16 cellular contexts compared by ENCODE assay signal in genomic region chr3:113625724-113626348, GRCh38.
A peak's percentile ranks its signal among the peaks of the same experiment; 100 is the strongest.
DNase-seq lines count a peak whose midpoint lies in the region; ATAC-seq, FAIRE-seq and TF ChIP-seq lines count a peak whose summit lies in the region.
"Had no signal": no experiment of that assay in that cellular context is flagged by ENCODE, and none has a peak within 500 bp of the region (broad histone marks: within the 10 kb centered on the region; RNA-seq: fewer than 3 reads in every experiment).

No MANE protein-coding gene starts in this region.

- peaks cover 18 to 33% (median 31%) of the 10 kb centered on the region in 3 donors for H3K4me1 Mint-ChIP-seq in IgD-negative memory B cell
- peaks cover 9% of the 10 kb centered on the region for H3K4me1 Mint-ChIP-seq in activated naive CD8-positive, alpha-beta T cell treated with anti-CD3 and anti-CD28 coated beads, Interleukin-2, amount 50 U/mL, for 24 hours
- peaks cover 11% of the 10 kb centered on the region for H3K4me1 Mint-ChIP-seq in osteocyte (ENCODE audit: unreplicated experiment)
- H3K4me1 Mint-ChIP-seq: activated CD4-positive, alpha-beta memory T cell treated with anti-CD3 and anti-CD28 coated beads, Interleukin-2, amount 10 ng/mL, durations not matched to agents 7 days and 5 days had no signal

- TF ChIP-seq CTCF in osteocyte (IDR thresholded peaks at IDR 0.05): no peak

- no peaks in the 10 kb centered on the region for H3K27me3 Mint-ChIP-seq in IgD-negative memory B cell
- H3K27me3 Mint-ChIP-seq in activated naive CD8-positive, alpha-beta T cell treated with anti-CD3 and anti-CD28 coated beads, Interleukin-2, amount 50 U/mL, for 24 hours: no peaks in the 10 kb centered on the region
- H3K27me3 Mint-ChIP-seq in osteocyte (ENCODE audit: unreplicated experiment): peaks cover 34% of the 10 kb centered on the region
- H3K27me3 Mint-ChIP-seq: activated CD4-positive, alpha-beta memory T cell treated with anti-CD3 and anti-CD28 coated beads, Interleukin-2, amount 10 ng/mL, durations not matched to agents 7 days and 5 days had no signal

- H3K27ac Mint-ChIP-seq in IgD-negative memory B cell: peak overlapping the region; percentile 92 to 97 (median 94)
- H3K27ac Mint-ChIP-seq in activated naive CD8-positive, alpha-beta T cell treated with anti-CD3 and anti-CD28 coated beads, Interleukin-2, amount 50 U/mL, for 24 hours: peak overlapping the region; percentile 28
- peak overlapping the region; percentile 29 for H3K27ac Mint-ChIP-seq in osteocyte (ENCODE audit: unreplicated experiment)
- H3K27ac Mint-ChIP-seq: activated CD4-positive, alpha-beta memory T cell treated with anti-CD3 and anti-CD28 coated beads, Interleukin-2, amount 10 ng/mL, durations not matched to agents 7 days and 5 days; T-helper 1 cell treated with Interleukin-12 subunit alpha and Interleukin-12 subunit beta and Interleukin-4 antibody, amounts not matched to agents 30 μg/mL and 1 μg/mL, for 36 hours had no signal

- H3K9me3 Mint-ChIP-seq in IgD-negative memory B cell (no peaks in the 10 kb centered on the region), osteocyte (ENCODE audit: unreplicated experiment) (no peaks in the 10 kb centered on the region)
- no peaks in the 10 kb centered on the region for H3K9me3 Mint-ChIP-seq in activated naive CD8-positive, alpha-beta T cell treated with anti-CD3 and anti-CD28 coated beads, Interleukin-2, amount 50 U/mL, for 24 hours
- H3K9me3 Mint-ChIP-seq: activated CD4-positive, alpha-beta memory T cell treated with anti-CD3 and anti-CD28 coated beads, Interleukin-2, amount 10 ng/mL, durations not matched to agents 7 days and 5 days; T-helper 1 cell treated with Interleukin-12 subunit alpha and Interleukin-12 subunit beta and Interleukin-4 antibody, amounts not matched to agents 30 μg/mL and 1 μg/mL, for 36 hours had no signal

- DNase-seq in SIG-M5 treated with dmso at 0.1 percent for 504 hours (lab: John Stamatoyannopoulos, UW; ENCODE audit: unreplicated experiment) (peak; percentile 31), SIG-M5 (lab: John Stamatoyannopoulos, UW) (no peak), osteocyte (ENCODE audit: extremely low spot score, unreplicated experiment) (no peak), RCC 7860 (ENCODE audit: low spot score) (no peak), ecto neural progenitor cell (ENCODE audit: low spot score) (no peak)
- DNase-seq in activated naive CD8-positive, alpha-beta T cell treated with anti-CD3 and anti-CD28 coated beads, Interleukin-2, amount 50 U/mL, for 24 hours: no peak
- DNase-seq: 8988T; activated CD4-positive, alpha-beta memory T cell treated with anti-CD3 and anti-CD28 coated beads, Interleukin-2, amount 10 ng/mL, durations not matched to agents 7 days and 5 days; HCEC 1CT; left colon; MM.1S; NCI-H2171; thyroid gland had no signal

- ATAC-seq in activated naive CD8-positive, alpha-beta T cell treated with anti-CD3 and anti-CD28 coated beads, Interleukin-2, amount 50 U/mL, for 24 hours: no peak
- ATAC-seq in HG02623 (IDR thresholded peaks at IDR 0.05; ENCODE audit: unreplicated experiment): no peak
- ATAC-seq: left colon had no signal

- H3K36me3 Mint-ChIP-seq in IgD-negative memory B cell: peaks cover 14% of the 10 kb centered on the region
- peaks cover 11% of the 10 kb centered on the region for H3K36me3 Mint-ChIP-seq in activated naive CD8-positive, alpha-beta T cell treated with anti-CD3 and anti-CD28 coated beads, Interleukin-2, amount 50 U/mL, for 24 hours (ENCODE audit: low read depth)
- no peaks in the 10 kb centered on the region for H3K36me3 Mint-ChIP-seq in osteocyte (ENCODE audit: unreplicated experiment)

- H3K4me3 Mint-ChIP-seq in IgD-negative memory B cell (peak overlapping the region; percentile 82 to 96 (median 89)), osteocyte (ENCODE audit: unreplicated experiment) (no peak overlapping the region)
- H3K4me3 Mint-ChIP-seq in activated naive CD8-positive, alpha-beta T cell treated with anti-CD3 and anti-CD28 coated beads, Interleukin-2, amount 50 U/mL, for 24 hours: no peak overlapping the region
- H3K4me3 Mint-ChIP-seq: activated CD4-positive, alpha-beta memory T cell treated with anti-CD3 and anti-CD28 coated beads, Interleukin-2, amount 10 ng/mL, durations not matched to agents 7 days and 5 days; T-helper 1 cell treated with Interleukin-12 subunit alpha and Interleukin-12 subunit beta and Interleukin-4 antibody, amounts not matched to agents 30 μg/mL and 1 μg/mL, for 36 hours had no signal

- FAIRE-seq in RCC 7860 (lab: Jason Lieb, UNC): no peak

Comparison
In these comparisons a context has a peak if more than half of its experiments do, and no peak if none do; other contexts are left out.
1. H3K27ac Mint-ChIP-seq: peak in every context shown above with its lines; median percentile 94 in IgD-negative memory B cell; 29 in osteocyte; 28 in activated naive CD8-positive, alpha-beta T cell treated with anti-CD3 and anti-CD28 coated beads, Interleukin-2, amount 50 U/mL, for 24 hours.
2. H3K4me3 Mint-ChIP-seq: peak in IgD-negative memory B cell (4 of 4); none in activated naive CD8-positive, alpha-beta T cell treated with anti-CD3 and anti-CD28 coated beads, Interleukin-2, amount 50 U/mL, for 24 hours (single experiment) and osteocyte (single experiment).